19 cellular contexts compared by ENCODE assay signal in the genomic region with DNA sequence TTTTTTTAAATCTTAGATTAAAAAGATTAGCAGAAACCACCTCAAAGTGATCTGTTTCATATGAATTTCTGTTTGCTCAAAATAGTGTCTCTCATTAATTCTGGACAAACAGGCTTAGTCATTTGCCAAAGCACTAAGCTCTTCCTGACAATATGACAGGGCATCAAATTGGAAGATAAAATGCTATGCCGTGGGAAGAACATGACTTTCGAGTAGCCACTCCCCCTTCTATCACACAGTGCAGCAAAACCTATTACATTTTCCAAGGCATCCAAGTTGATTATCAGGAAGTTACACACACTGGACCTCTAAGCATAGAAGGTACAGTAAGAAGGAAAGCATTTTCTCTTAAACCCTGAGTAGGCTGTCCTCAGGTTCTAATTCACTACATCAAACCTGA.
A peak's percentile ranks its signal among the peaks of the same experiment; 100 is the strongest.
DNase-seq lines count a peak whose midpoint lies in the region; ATAC-seq and TF ChIP-seq lines count a peak whose summit lies in the region.
"Had no signal": no experiment of that assay in that cellular context is flagged by ENCODE, and none has a peak within 500 bp of the region (broad histone marks: within the 10 kb centered on the region; RNA-seq: fewer than 3 reads in every experiment).

No MANE protein-coding gene starts in this region.

- no peaks in the 10 kb centered on the region for H3K9me3 ChIP-seq in heart left ventricle
- no peaks in the 10 kb centered on the region for H3K9me3 ChIP-seq in right atrium auricular region
- H3K9me3 ChIP-seq in gastroesophageal sphincter, result no peaks in the 10 kb centered on the region
- H3K9me3 ChIP-seq: upper lobe of left lung had no signal

- TF ChIP-seq CTCF in heart left ventricle (IDR thresholded peaks at IDR 0.05) (no peak), right atrium auricular region (IDR thresholded peaks at IDR 0.05) (no peak), gastroesophageal sphincter (IDR thresholded peaks at IDR 0.05) (no peak)

- no peak for TF ChIP-seq POLR2A in heart left ventricle (IDR thresholded peaks at IDR 0.05)
- no peak for TF ChIP-seq POLR2A in gastroesophageal sphincter (IDR thresholded peaks at IDR 0.05)

- H3K27me3 ChIP-seq in heart left ventricle (no peaks in the 10 kb centered on the region), right atrium auricular region (no peaks in the 10 kb centered on the region), gastroesophageal sphincter (no peaks in the 10 kb centered on the region)
- H3K27me3 ChIP-seq: upper lobe of left lung had no signal

- WGBS in heart left ventricle, 4 donors, result 30 to 61% (median 43%) methylated on average over 2 of the region's 2 CpGs
- 36% methylated on average over 2 of the region's 2 CpGs; no CpG with 5 or more reads in 1 of the 2 donors for WGBS in gastroesophageal sphincter (ENCODE audit: low coverage in 1 of 2), 2 donors

- no peak for DNase-seq in heart left ventricle
- DNase-seq in right atrium auricular region (ENCODE audit: low spot score), result no peak
- no peak for DNase-seq in HuH-7.5 (ENCODE audit: low spot score)
- no peak for DNase-seq in RKO (ENCODE audit: low spot score)
- no peak for DNase-seq in NCI-H446 treated with DMSO at 0.1 percent for 48 hours (lab: John Stamatoyannopoulos, UW)
- DNase-seq: activated effector memory CD4-positive, alpha-beta T cell treated with anti-CD3 and anti-CD28 coated beads, Interleukin-2, amount 50 U/mL, for 16 hours; amygdala; CD4-positive, alpha-beta T cell; DMS79; NCI-H1694 treated with DMSO at 0.1 percent for 48 hours; NCI-H2227 treated with DMSO at 0.1 percent for 48 hours; stimulated activated naive CD8-positive, alpha-beta T cell treated with anti-CD3 and anti-CD28 coated beads, Interleukin-15, Interleukin-2, amounts not matched to agents 100 U/mL and 50 U/mL, for 24 hours; T-helper 17 cell; upper lobe of left lung had no signal

- ATAC-seq in heart left ventricle (peak in 3 of 4 donors; percentile 23 to 47 (median 37)), SK-N-SH treated with all-trans-retinoic acid at 6 μM for 48 hours (peak; percentile 46), gastroesophageal sphincter (peak; percentile 9), HG02571 (IDR thresholded peaks at IDR 0.05; ENCODE audit: unreplicated experiment) (no peak)
- ATAC-seq: activated CD4-positive, CD25-positive, alpha-beta regulatory T cell treated with anti-CD3 and anti-CD28 coated beads, Interleukin-2, amount 50 U/mL, for 24 hours; stimulated activated naive CD8-positive, alpha-beta T cell treated with anti-CD3 and anti-CD28 coated beads, Interleukin-15, Interleukin-2, amounts not matched to agents 100 U/mL and 50 U/mL, for 24 hours; T-helper 17 cell had no signal

- H3K4me1 ChIP-seq in heart left ventricle (peaks cover 0 to 52% (median 27%) of the 10 kb centered on the region in 12 donors), right atrium auricular region (peaks cover 0 to 30% of the 10 kb centered on the region in 2 donors), gastroesophageal sphincter (peaks cover 0 to 42% (median 3%) of the 10 kb centered on the region in 3 donors)
- H3K4me1 ChIP-seq: upper lobe of left lung had no signal

- H3K4me3 ChIP-seq in heart left ventricle (no peak overlapping the region), right atrium auricular region (no peak overlapping the region), gastroesophageal sphincter (no peak overlapping the region)
- H3K4me3 ChIP-seq: lung, upper lobe of left lung had no signal

- intact Hi-C loops in heart left ventricle (cut with DNase I), result no loop called here

- TF ChIP-seq EP300 in gastroesophageal sphincter (IDR thresholded peaks at IDR 0.05), result no peak

- H3K27ac ChIP-seq in heart left ventricle, result peak overlapping the region in 3 of 12 donors; percentile 9 to 59 (median 45)
- no peak overlapping the region for H3K27ac ChIP-seq in right atrium auricular region
- H3K27ac ChIP-seq in gastroesophageal sphincter, result no peak overlapping the region
- H3K27ac ChIP-seq: upper lobe of left lung had no signal

- H3K36me3 ChIP-seq in heart left ventricle, result peaks cover 0 to 20% (median 0%) of the 10 kb centered on the region in 9 donors
- H3K36me3 ChIP-seq in right atrium auricular region, result no peaks in the 10 kb centered on the region
- H3K36me3 ChIP-seq in gastroesophageal sphincter, result peaks cover 0 to 6% of the 10 kb centered on the region in 2 donors
- H3K36me3 ChIP-seq: upper lobe of left lung had no signal

TF ChIP-seq in SK-N-SH treated with all-trans-retinoic acid at 6 μM for 48 hours, 23 proteins besides CTCF, POLR2A, EP300 and RAD21:
- TF ChIP-seq ZC3H10 (CRISPR knock-in tag; IDR thresholded peaks at IDR 0.05), result 0 out of 2 replicates have a peak, but pooled peaks have one; percentile 18
- 0 out of 2 replicates have a peak, but pooled peaks have one; percentile 16 for TF ChIP-seq ISL1 (CRISPR knock-in tag; IDR thresholded peaks at IDR 0.05)
- no peak for TF ChIP-seq SNAI2 (CRISPR knock-in tag; IDR thresholded peaks at IDR 0.05)
